8 cellular contexts compared by ENCODE assay signal in genomic region chr10:112140110-112140755, GRCh38. TPM values are rescaled to one million over a fixed set of nuclear protein-coding genes. Genes with fewer than 3 reads are reported as not detected.
DNase-seq lines count a peak whose midpoint lies in the region; ATAC-seq and TF ChIP-seq lines count a peak whose summit lies in the region.

No MANE protein-coding gene starts in this region.

- no peak overlapping the region for H3K27ac ChIP-seq in VCaP
- no peak overlapping the region for H3K27ac ChIP-seq in breast epithelium

- no peaks in the 10 kb centered on the region for H3K4me1 ChIP-seq in breast epithelium

- no peak overlapping the region for H3K4me3 ChIP-seq in breast epithelium

- TF ChIP-seq CTCF in VCaP (conservative IDR thresholded peaks at IDR 0.05) = peak; percentile 97
- TF ChIP-seq CTCF in breast epithelium (IDR thresholded peaks at IDR 0.05) = peak; percentile 52 to 78 (median 60)

- H3K36me3 ChIP-seq in breast epithelium = no peaks in the 10 kb centered on the region

- H3K27me3 ChIP-seq in breast epithelium = no peaks in the 10 kb centered on the region

- H3K9me3 ChIP-seq in breast epithelium = no peaks in the 10 kb centered on the region

- peak; percentile 98 for ATAC-seq in GM18511 (IDR thresholded peaks at IDR 0.05; ENCODE audit: unreplicated experiment)
- peak; percentile 98 for ATAC-seq in HG02970 (IDR thresholded peaks at IDR 0.05; ENCODE audit: low FRiP score, unreplicated experiment)

- no peak for TF ChIP-seq POLR2A in breast epithelium (IDR thresholded peaks at IDR 0.05)

- intact Hi-C loops in breast epithelium (cut with DNase I; ENCODE audit: low total_unique reads) = no loop called here

- DNase-seq in AG08395 (ENCODE audit: low spot score) = peak; percentile 79
- DNase-seq in NCI-H2081 (lab: John Stamatoyannopoulos, UW) = peak; percentile 64 to 73
- DNase-seq in breast epithelium (ENCODE audit: low spot score in 2 of 2) = peak in 1 of 2 donors; percentile 61
- peak; percentile 51 for DNase-seq in kidney glomerular epithelial cell (lab: John Stamatoyannopoulos, UW)
- peak; percentile 31 to 57 for DNase-seq in stimulated activated CD4-positive, alpha-beta T cell treated with anti-CD3 and anti-CD28 coated beads, Interleukin-4, amount 100 ng/mL, for 4 hours

RNA-seq across cellular contexts. Expression of gene GPAM, which starts 43.3 kb away (rescaled TPM):
- total RNA-seq in breast epithelium = 100 to 1,000 TPM in 1 of 3 donors, 10 to 100 TPM in 2; 13.4 to 462 (median 26.3) TPM
